ENCODE assay signal across 27 cellular contexts in the genomic region with DNA sequence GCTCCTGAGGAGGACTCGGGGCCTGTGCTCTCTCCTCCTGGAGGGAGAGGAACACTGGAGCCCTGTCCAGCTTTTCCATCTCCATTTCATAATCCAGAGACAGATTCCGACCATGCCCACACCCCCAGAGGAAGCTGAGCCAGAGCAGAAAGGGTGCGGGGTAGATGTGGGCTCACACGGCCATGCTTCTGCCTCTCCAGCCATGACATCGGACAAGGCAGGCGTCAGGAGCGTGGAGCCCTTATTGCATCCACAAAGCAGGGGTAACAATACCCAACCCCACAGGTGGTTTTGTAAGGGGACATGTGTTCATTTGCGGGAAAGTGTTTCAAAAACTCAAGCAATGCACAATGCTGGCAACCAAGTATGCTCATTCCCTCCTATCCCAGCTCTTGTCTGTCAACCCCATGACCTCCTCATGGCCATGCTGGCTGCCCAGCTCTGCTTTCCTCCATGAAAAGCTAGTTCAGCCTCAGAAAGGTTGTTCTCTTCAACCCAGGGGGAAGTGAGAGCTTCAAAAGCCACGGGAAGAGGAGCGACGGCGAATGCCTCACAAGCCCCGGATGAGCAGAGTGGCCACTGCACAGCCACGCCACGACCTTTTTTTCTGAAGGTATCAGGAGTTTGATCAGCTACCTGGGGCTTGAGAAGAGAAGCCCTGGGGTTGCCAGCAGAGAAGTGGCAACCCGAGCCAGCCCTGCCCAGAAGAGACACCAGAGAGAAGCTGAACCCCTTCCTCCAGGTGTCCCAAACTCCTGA.
"Had no signal": no experiment of that assay in that cellular context is flagged by ENCODE, and none has a peak within 500 bp of the region (broad histone marks: within the 10 kb centered on the region; RNA-seq: fewer than 3 reads in every experiment).

No MANE protein-coding gene starts in this region.

- DNase-seq: activated CD4-positive, alpha-beta T cell treated with anti-CD3 and anti-CD28 coated beads for 4 hours; activated CD4-positive, alpha-beta T cell treated with anti-CD3 and anti-CD28 coated beads, Interleukin-2, amount 50 U/mL, for 4 hours; activated naive CD4-positive, alpha-beta T cell treated with anti-CD3 and anti-CD28 coated beads, Interleukin-2, amount 10 ng/mL, durations not matched to agents 7 days and 5 days; activated naive CD8-positive, alpha-beta T cell treated with anti-CD3 and anti-CD28 coated beads, Interleukin-2, amount 10 ng/mL, durations not matched to agents 7 days and 5 days; activated T-cell treated with anti-CD3 and anti-CD28 coated beads for 4 hours; activated T-cell treated with anti-CD3 and anti-CD28 coated beads, Interleukin-2, amount 50 U/mL, for 72 hours; brain microvascular endothelial cell; colonic mucosa; effector memory CD4-positive, alpha-beta T cell; erythroblast; islet precursor cell; left colon; naive thymus-derived CD8-positive, alpha-beta T cell; retina; sigmoid colon; small intestine; stimulated activated CD4-positive, alpha-beta T cell treated with anti-CD3 and anti-CD28 coated beads, Interleukin-1b, Interleukin-23, amount 100 ng/mL, for 48 hours; stimulated activated CD4-positive, alpha-beta T cell treated with anti-CD3 and anti-CD28 coated beads, Interleukin-4, amount 100 ng/mL, for 4 hours; stimulated activated CD8-positive, alpha-beta memory T cell treated with anti-CD3 and anti-CD28 coated beads, Interleukin-4, amount 100 ng/mL, for 48 hours; stimulated activated naive CD4-positive, alpha-beta T cell had no signal

- H3K79me2 ChIP-seq: hepatocyte had no signal

- H3K4me1 ChIP-seq: ascending aorta, colonic mucosa, sigmoid colon, tibial nerve had no signal

- H3K36me3 Mint-ChIP-seq: naive thymus-derived CD8-positive, alpha-beta T cell had no signal

- H3K4me3 ChIP-seq: ascending aorta, colonic mucosa, gastroesophageal sphincter, hepatocyte, sigmoid colon, tibial nerve had no signal

- H3K4me3 Mint-ChIP-seq: activated naive CD4-positive, alpha-beta T cell treated with anti-CD3 and anti-CD28 coated beads, Interleukin-2, amount 10 ng/mL, durations not matched to agents 7 days and 5 days; activated naive CD8-positive, alpha-beta T cell treated with anti-CD3 and anti-CD28 coated beads, Interleukin-2, amount 10 ng/mL, durations not matched to agents 7 days and 5 days; activated T-cell treated with anti-CD3 and anti-CD28 coated beads, Interleukin-2, amount 50 U/mL, for 72 hours; naive thymus-derived CD8-positive, alpha-beta T cell had no signal

- H3K4me2 ChIP-seq: hepatocyte had no signal

- H3K36me3 ChIP-seq: ascending aorta, colonic mucosa, gastroesophageal sphincter, sigmoid colon, tibial nerve had no signal

- H3K27ac ChIP-seq: ascending aorta, brain microvascular endothelial cell, colonic mucosa, gastroesophageal sphincter, hepatocyte, sigmoid colon, tibial nerve, VCaP had no signal

- FAIRE-seq: small intestine, TTC549 had no signal

- H3K9me3 Mint-ChIP-seq: activated naive CD4-positive, alpha-beta T cell treated with anti-CD3 and anti-CD28 coated beads, Interleukin-2, amount 10 ng/mL, durations not matched to agents 7 days and 5 days; activated naive CD8-positive, alpha-beta T cell treated with anti-CD3 and anti-CD28 coated beads, Interleukin-2, amount 10 ng/mL, durations not matched to agents 7 days and 5 days; activated T-cell treated with anti-CD3 and anti-CD28 coated beads, Interleukin-2, amount 50 U/mL, for 72 hours; naive thymus-derived CD8-positive, alpha-beta T cell had no signal

- H3K27ac Mint-ChIP-seq: activated naive CD4-positive, alpha-beta T cell treated with anti-CD3 and anti-CD28 coated beads, Interleukin-2, amount 10 ng/mL, durations not matched to agents 7 days and 5 days; activated naive CD8-positive, alpha-beta T cell treated with anti-CD3 and anti-CD28 coated beads, Interleukin-2, amount 10 ng/mL, durations not matched to agents 7 days and 5 days; activated T-cell treated with anti-CD3 and anti-CD28 coated beads, Interleukin-2, amount 50 U/mL, for 72 hours; naive thymus-derived CD8-positive, alpha-beta T cell; progenitor cell of endocrine pancreas had no signal

- H3K4me1 Mint-ChIP-seq: activated naive CD4-positive, alpha-beta T cell treated with anti-CD3 and anti-CD28 coated beads, Interleukin-2, amount 10 ng/mL, durations not matched to agents 7 days and 5 days; activated naive CD8-positive, alpha-beta T cell treated with anti-CD3 and anti-CD28 coated beads, Interleukin-2, amount 10 ng/mL, durations not matched to agents 7 days and 5 days had no signal

- H3K27me3 ChIP-seq: ascending aorta, brain microvascular endothelial cell, colonic mucosa, gastroesophageal sphincter, sigmoid colon, tibial nerve had no signal

- ATAC-seq: activated T-cell treated with anti-CD3 and anti-CD28 coated beads, Interleukin-2, amount 50 U/mL, for 72 hours; gastroesophageal sphincter; left colon; naive thymus-derived CD8-positive, alpha-beta T cell had no signal

- H3K9me3 ChIP-seq: ascending aorta, colonic mucosa, gastroesophageal sphincter, sigmoid colon, tibial nerve had no signal

- H2AFZ ChIP-seq: hepatocyte had no signal
